In genomic region chr15:45849136-45849535, GRCh38 we compare ENCODE assay signal across 14 cellular contexts.
A peak's percentile ranks its signal among the peaks of the same experiment; 100 is the strongest.
DNase-seq lines count a peak whose midpoint lies in the region; ATAC-seq and TF ChIP-seq lines count a peak whose summit lies in the region.
"Had no signal": no experiment of that assay in that cellular context is flagged by ENCODE, and none has a peak within 500 bp of the region (broad histone marks: within the 10 kb centered on the region; RNA-seq: fewer than 3 reads in every experiment).

No MANE protein-coding gene starts in this region.

- H3K4me1 ChIP-seq in GM23338 (ENCODE audit: insufficient read depth) = no peaks in the 10 kb centered on the region

- H3K4me1 Mint-ChIP-seq in GM23338 = no peaks in the 10 kb centered on the region
- H3K4me1 Mint-ChIP-seq: CD4-positive, CD25-positive, alpha-beta regulatory T cell; IgD-negative memory B cell had no signal

- peak; percentile 89 for DNase-seq in Caki2 (ENCODE audit: low read depth)
- peak; percentile 22 for DNase-seq in dermis blood vessel endothelial cell
- peak; percentile 77 for DNase-seq in kidney glomerular epithelial cell (lab: John Stamatoyannopoulos, UW)
- no peak for DNase-seq in GM23338 (ENCODE audit: low spot score)
- no peak for DNase-seq in COLO829 (ENCODE audit: low spot score)
- DNase-seq in COR-L47 (lab: John Stamatoyannopoulos, UW) = no peak
- DNase-seq: CD4-positive, CD25-positive, alpha-beta regulatory T cell; DMS153; DMS79 treated with DMSO at 0.1 percent for 48 hours; EL; KG1 had no signal

- no peak for ATAC-seq in GM21360 (IDR thresholded peaks at IDR 0.05; ENCODE audit: unreplicated experiment)
- no peak for ATAC-seq in GM23338
- ATAC-seq: HCT116 had no signal

- H3K36me3 ChIP-seq in GM23338 (ENCODE audit: insufficient read depth) = no peaks in the 10 kb centered on the region

- no peak overlapping the region for H3K4me2 ChIP-seq in GM23338

- H3K36me3 Mint-ChIP-seq in GM23338 (ENCODE audit: low read depth) = peaks cover 21% of the 10 kb centered on the region
- H3K36me3 Mint-ChIP-seq: CD4-positive, CD25-positive, alpha-beta regulatory T cell; IgD-negative memory B cell had no signal

- no peaks in the 10 kb centered on the region for H3K27me3 ChIP-seq in GM23338 (ENCODE audit: insufficient read depth)

- H3K27me3 Mint-ChIP-seq in GM23338 (ENCODE audit: insufficient read depth, low read depth, poor library complexity) = no peaks in the 10 kb centered on the region
- H3K27me3 Mint-ChIP-seq: CD4-positive, CD25-positive, alpha-beta regulatory T cell; IgD-negative memory B cell had no signal

- no peak overlapping the region for H3K27ac ChIP-seq in GM23338 (ENCODE audit: low read depth)

- H3K27ac Mint-ChIP-seq in GM23338 = no peak overlapping the region
- H3K27ac Mint-ChIP-seq: CD4-positive, CD25-positive, alpha-beta regulatory T cell; IgD-negative memory B cell had no signal

- H3K4me3 ChIP-seq in GM23338 = no peak overlapping the region

- TF ChIP-seq CTCF in GM23338 (conservative IDR thresholded peaks at IDR 0.05; ENCODE audit: low read depth in 2 of 2) = no peak

- peaks cover 9% of the 10 kb centered on the region; the same call in 1 of the 2 replicates for H3K9me2 ChIP-seq in GM23338 (ENCODE audit: insufficient read depth)

- peaks cover 86% of the 10 kb centered on the region for H3K9me3 Mint-ChIP-seq in GM23338

- no peaks in the 10 kb centered on the region for H3F3A ChIP-seq in GM23338 (replicated peaks; ENCODE audit: low read depth)

- no peak overlapping the region for H3K4me3 Mint-ChIP-seq in GM23338
- H3K4me3 Mint-ChIP-seq: CD4-positive, CD25-positive, alpha-beta regulatory T cell; IgD-negative memory B cell had no signal

- H2AFZ ChIP-seq in GM23338 = no peak overlapping the region

- in situ Hi-C loops in Caki2 (cut with HindIII; ENCODE audit: low pct_unique_long_range_greater_than_20kb, low sequenced_read_pairs) = no loop called here

- H4K20me1 ChIP-seq in GM23338 (replicated peaks; ENCODE audit: insufficient read depth) = no peaks in the 10 kb centered on the region

- no peaks in the 10 kb centered on the region for H3K79me2 ChIP-seq in GM23338 (replicated peaks; ENCODE audit: insufficient read depth)

TF ChIP-seq in GM23338, 12 proteins besides CTCF, POLR2A, EP300 and RAD21:
- TF ChIP-seq, protein P1, sequence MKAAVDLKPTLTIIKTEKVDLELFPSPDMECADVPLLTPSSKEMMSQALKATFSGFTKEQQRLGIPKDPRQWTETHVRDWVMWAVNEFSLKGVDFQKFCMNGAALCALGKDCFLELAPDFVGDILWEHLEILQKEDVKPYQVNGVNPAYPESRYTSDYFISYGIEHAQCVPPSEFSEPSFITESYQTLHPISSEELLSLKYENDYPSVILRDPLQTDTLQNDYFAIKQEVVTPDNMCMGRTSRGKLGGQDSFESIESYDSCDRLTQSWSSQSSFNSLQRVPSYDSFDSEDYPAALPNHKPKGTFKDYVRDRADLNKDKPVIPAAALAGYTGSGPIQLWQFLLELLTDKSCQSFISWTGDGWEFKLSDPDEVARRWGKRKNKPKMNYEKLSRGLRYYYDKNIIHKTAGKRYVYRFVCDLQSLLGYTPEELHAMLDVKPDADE (IDR thresholded peaks at IDR 0.05) = no peak
- TF ChIP-seq ZNF114 (CRISPR knock-in tag; IDR thresholded peaks at IDR 0.05) = no peak
- no peak for TF ChIP-seq NANOG (IDR thresholded peaks at IDR 0.05; ENCODE audit: borderline replicate concordance)
- TF ChIP-seq ZNF331 (CRISPR knock-in tag; IDR thresholded peaks at IDR 0.05; ENCODE audit: low read depth) = no peak
- TF ChIP-seq POLR2AphosphoS5 (IDR thresholded peaks at IDR 0.05; ENCODE audit: low read depth) = no peak
- TF ChIP-seq REST (IDR thresholded peaks at IDR 0.05; ENCODE audit: unreplicated experiment) = no peak
- TF ChIP-seq, protein P2, sequence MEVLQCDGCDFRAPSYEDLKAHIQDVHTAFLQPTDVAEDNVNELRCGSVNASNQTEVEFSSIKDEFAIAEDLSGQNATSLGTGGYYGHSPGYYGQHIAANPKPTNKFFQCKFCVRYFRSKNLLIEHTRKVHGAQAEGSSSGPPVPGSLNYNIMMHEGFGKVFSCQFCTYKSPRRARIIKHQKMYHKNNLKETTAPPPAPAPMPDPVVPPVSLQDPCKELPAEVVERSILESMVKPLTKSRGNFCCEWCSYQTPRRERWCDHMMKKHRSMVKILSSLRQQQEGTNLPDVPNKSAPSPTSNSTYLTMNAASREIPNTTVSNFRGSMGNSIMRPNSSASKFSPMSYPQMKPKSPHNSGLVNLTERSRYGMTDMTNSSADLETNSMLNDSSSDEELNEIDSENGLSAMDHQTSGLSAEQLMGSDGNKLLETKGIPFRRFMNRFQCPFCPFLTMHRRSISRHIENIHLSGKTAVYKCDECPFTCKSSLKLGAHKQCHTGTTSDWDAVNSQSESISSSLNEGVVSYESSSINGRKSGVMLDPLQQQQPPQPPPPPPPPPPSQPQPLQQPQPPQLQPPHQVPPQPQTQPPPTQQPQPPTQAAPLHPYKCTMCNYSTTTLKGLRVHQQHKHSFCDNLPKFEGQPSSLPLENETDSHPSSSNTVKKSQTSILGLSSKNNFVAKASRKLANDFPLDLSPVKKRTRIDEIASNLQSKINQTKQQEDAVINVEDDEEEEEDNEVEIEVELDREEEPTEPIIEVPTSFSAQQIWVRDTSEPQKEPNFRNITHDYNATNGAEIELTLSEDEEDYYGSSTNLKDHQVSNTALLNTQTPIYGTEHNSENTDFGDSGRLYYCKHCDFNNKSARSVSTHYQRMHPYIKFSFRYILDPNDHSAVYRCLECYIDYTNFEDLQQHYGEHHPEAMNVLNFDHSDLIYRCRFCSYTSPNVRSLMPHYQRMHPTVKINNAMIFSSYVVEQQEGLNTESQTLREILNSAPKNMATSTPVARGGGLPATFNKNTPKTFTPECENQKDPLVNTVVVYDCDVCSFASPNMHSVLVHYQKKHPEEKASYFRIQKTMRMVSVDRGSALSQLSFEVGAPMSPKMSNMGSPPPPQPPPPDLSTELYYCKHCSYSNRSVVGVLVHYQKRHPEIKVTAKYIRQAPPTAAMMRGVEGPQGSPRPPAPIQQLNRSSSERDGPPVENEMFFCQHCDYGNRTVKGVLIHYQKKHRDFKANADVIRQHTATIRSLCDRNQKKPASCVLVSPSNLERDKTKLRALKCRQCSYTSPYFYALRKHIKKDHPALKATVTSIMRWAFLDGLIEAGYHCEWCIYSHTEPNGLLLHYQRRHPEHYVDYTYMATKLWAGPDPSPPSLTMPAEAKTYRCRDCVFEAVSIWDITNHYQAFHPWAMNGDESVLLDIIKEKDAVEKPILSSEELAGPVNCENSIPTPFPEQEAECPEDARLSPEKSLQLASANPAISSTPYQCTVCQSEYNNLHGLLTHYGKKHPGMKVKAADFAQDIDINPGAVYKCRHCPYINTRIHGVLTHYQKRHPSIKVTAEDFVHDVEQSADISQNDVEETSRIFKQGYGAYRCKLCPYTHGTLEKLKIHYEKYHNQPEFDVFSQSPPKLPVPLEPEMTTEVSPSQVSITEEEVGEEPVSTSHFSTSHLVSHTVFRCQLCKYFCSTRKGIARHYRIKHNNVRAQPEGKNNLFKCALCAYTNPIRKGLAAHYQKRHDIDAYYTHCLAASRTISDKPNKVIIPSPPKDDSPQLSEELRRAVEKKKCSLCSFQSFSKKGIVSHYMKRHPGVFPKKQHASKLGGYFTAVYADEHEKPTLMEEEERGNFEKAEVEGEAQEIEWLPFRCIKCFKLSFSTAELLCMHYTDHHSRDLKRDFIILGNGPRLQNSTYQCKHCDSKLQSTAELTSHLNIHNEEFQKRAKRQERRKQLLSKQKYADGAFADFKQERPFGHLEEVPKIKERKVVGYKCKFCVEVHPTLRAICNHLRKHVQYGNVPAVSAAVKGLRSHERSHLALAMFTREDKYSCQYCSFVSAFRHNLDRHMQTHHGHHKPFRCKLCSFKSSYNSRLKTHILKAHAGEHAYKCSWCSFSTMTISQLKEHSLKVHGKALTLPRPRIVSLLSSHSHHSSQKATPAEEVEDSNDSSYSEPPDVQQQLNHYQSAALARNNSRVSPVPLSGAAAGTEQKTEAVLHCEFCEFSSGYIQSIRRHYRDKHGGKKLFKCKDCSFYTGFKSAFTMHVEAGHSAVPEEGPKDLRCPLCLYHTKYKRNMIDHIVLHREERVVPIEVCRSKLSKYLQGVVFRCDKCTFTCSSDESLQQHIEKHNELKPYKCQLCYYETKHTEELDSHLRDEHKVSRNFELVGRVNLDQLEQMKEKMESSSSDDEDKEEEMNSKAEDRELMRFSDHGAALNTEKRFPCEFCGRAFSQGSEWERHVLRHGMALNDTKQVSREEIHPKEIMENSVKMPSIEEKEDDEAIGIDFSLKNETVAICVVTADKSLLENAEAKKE (CRISPR knock-in tag; IDR thresholded peaks at IDR 0.05) = no peak
- TF ChIP-seq JUNB (IDR thresholded peaks at IDR 0.05; ENCODE audit: unreplicated experiment) = no peak
- TF ChIP-seq CREB1 (CRISPR knock-in tag; IDR thresholded peaks at IDR 0.05; ENCODE audit: low read depth) = no peak
- TF ChIP-seq EZH2phosphoT487 (IDR thresholded peaks at IDR 0.05; ENCODE audit: unreplicated experiment) = no peak
- no peak for TF ChIP-seq STAT1 (IDR thresholded peaks at IDR 0.05; ENCODE audit: unreplicated experiment)
- TF ChIP-seq EZH2 (IDR thresholded peaks at IDR 0.05; ENCODE audit: low read depth, unreplicated experiment) = no peak

Comparison
In these comparisons a context has a peak if more than half of its experiments do, and no peak if none do; other contexts are left out.
1. DNase-seq: peak in Caki2 (single experiment), dermis blood vessel endothelial cell (single experiment) and kidney glomerular epithelial cell (single experiment); none in GM23338 (single experiment), COLO829 (single experiment) and COR-L47 (single experiment).